8 cellular contexts compared by ENCODE assay signal in the genomic region with DNA sequence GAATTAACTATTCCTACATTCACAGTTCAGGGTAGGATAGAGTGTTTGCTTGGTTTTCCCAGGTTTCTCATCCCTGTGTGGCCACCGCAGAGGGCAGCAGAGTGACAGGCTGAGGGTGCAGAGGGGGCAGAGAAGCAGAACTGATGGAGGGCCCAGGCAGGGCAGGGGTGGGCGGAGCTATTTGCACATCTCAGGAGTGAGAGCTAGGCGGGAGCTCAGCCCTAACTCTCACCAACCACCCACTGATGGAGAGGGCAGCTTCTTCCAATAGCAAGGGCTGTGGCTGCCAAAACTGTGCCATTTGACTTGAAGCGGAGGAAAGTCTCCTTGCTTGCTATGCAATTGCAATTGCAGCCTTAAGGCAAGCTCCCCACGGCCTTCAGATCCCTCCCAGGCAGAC. TPM values are rescaled to one million over a fixed set of nuclear protein-coding genes. Genes with fewer than 3 reads are reported as not detected.
DNase-seq lines count a peak whose midpoint lies in the region; ATAC-seq and TF ChIP-seq lines count a peak whose summit lies in the region.

No MANE protein-coding gene starts in this region.

- POLR2A ChIA-PET in activated CD8-positive, alpha-beta T cell treated with anti-CD3 and anti-CD28 coated beads for 36 hours (lab: Charles Lee) = interaction anchor here (0.6 to 1.3 kb wide), 5 partner anchors 8 to 118 kb away, joined by 3 to 9 read pairs (median 3); a partner anchor contains a TSS

- no peak overlapping the region for H3K4me3 Mint-ChIP-seq in activated CD8-positive, alpha-beta T cell treated with anti-CD3 and anti-CD28 coated beads for 36 hours

- no peaks in the 10 kb centered on the region for H3K9me3 Mint-ChIP-seq in activated CD8-positive, alpha-beta T cell treated with anti-CD3 and anti-CD28 coated beads for 36 hours

- TF ChIP-seq CTCF in activated CD8-positive, alpha-beta T cell treated with anti-CD3 and anti-CD28 coated beads for 36 hours (IDR thresholded peaks at IDR 0.05) = no peak

- intact Hi-C loops in activated CD8-positive, alpha-beta T cell treated with anti-CD3 and anti-CD28 coated beads for 36 hours (cut with micrococcal nuclease) = no loop called here

- ATAC-seq in HG03439 (IDR thresholded peaks at IDR 0.05; ENCODE audit: unreplicated experiment) (peak; percentile 56), GM19324 (IDR thresholded peaks at IDR 0.05; ENCODE audit: low FRiP score, unreplicated experiment) (no peak)
- peak; percentile 78 for ATAC-seq in activated CD8-positive, alpha-beta T cell treated with anti-CD3 and anti-CD28 coated beads for 36 hours

- H3K4me1 Mint-ChIP-seq in activated CD8-positive, alpha-beta T cell treated with anti-CD3 and anti-CD28 coated beads for 36 hours (ENCODE audit: low read depth) = peaks cover 13% of the 10 kb centered on the region

- H3K36me3 Mint-ChIP-seq in activated CD8-positive, alpha-beta T cell treated with anti-CD3 and anti-CD28 coated beads for 36 hours (ENCODE audit: low read depth) = peaks cover 20% of the 10 kb centered on the region

- DNase-seq in DMS 273 (lab: John Stamatoyannopoulos, UW; ENCODE audit: unreplicated experiment) (peak; percentile 50), DMS 273 treated with DMSO at 0.1 percent for 48 hours (lab: John Stamatoyannopoulos, UW) (no peak), putamen (ENCODE audit: low spot score) (peak; percentile 52), activated gamma-delta T cell (lab: John Stamatoyannopoulos, UW) (no peak)
- peak; percentile 52 for DNase-seq in activated CD8-positive, alpha-beta T cell treated with anti-CD3 and anti-CD28 coated beads for 36 hours
- DNase-seq in activated CD4-positive, CD25-positive, alpha-beta regulatory T cell treated with anti-CD3 and anti-CD28 coated beads, Interleukin-2, amount 50 U/mL, for 72 hours = no peak

- CTCF ChIA-PET in activated CD8-positive, alpha-beta T cell treated with anti-CD3 and anti-CD28 coated beads for 36 hours (lab: Charles Lee) = interaction anchor here (0.6 to 1.5 kb wide), 6 partner anchors 11 to 387 kb away, joined by 3 to 5 read pairs (median 3); a partner anchor contains a TSS

- H3K27me3 Mint-ChIP-seq in activated CD8-positive, alpha-beta T cell treated with anti-CD3 and anti-CD28 coated beads for 36 hours = no peaks in the 10 kb centered on the region

- no peak overlapping the region for H3K27ac Mint-ChIP-seq in activated CD8-positive, alpha-beta T cell treated with anti-CD3 and anti-CD28 coated beads for 36 hours

RNA-seq across cellular contexts. Expression of a gene that starts 12.0 kb away (rescaled TPM):
- total RNA-seq in activated CD8-positive, alpha-beta T cell treated with anti-CD3 and anti-CD28 coated beads for 36 hours = 100 to 1,000 TPM; 210 to 211 TPM

Comparison
In these comparisons a context has a peak if more than half of its experiments do, and no peak if none do; other contexts are left out.
1. DNase-seq: peak in DMS 273 (single experiment), activated CD8-positive, alpha-beta T cell treated with anti-CD3 and anti-CD28 coated beads for 36 hours (single experiment) and putamen (single experiment); none in DMS 273 treated with DMSO at 0.1 percent for 48 hours (single experiment), activated gamma-delta T cell (single experiment) and activated CD4-positive, CD25-positive, alpha-beta regulatory T cell treated with anti-CD3 and anti-CD28 coated beads, Interleukin-2, amount 50 U/mL, for 72 hours (single experiment).